ENCODE assay signal across 19 cellular contexts in the genomic region with DNA sequence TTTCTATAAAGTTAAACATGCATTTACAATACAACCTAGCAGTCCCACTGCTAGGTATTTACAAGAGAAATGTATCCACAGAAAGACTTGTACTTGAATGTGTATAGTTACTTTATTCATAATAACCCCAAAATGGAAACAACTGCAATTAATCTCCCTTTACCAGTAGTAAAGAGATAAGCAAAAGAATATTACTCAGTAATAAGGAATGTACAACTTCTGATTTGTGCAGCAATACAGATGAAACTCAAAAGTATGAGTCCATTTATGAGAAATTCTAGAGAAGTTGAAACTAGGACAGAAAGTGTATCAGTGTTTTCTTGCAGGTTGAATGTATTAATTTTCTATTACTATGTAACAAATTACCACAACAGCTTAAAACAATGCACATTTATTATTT. TPM values are rescaled to one million over a fixed set of nuclear protein-coding genes. Genes with fewer than 3 reads are reported as not detected.
DNase-seq lines count a peak whose midpoint lies in the region; ATAC-seq and TF ChIP-seq lines count a peak whose summit lies in the region.
"Had no signal": no experiment of that assay in that cellular context is flagged by ENCODE, and none has a peak within 500 bp of the region (broad histone marks: within the 10 kb centered on the region; RNA-seq: fewer than 3 reads in every experiment).

No MANE protein-coding gene starts in this region.

- H4K20me1 ChIP-seq in Karpas-422 (ENCODE audit: insufficient read depth, low read depth, low read length) = no peaks in the 10 kb centered on the region

- CTCF ChIA-PET in A673 (lab: Charles Lee) = no interaction called here

- H3K9me3 ChIP-seq in Karpas-422 (ENCODE audit: low read length) (no peaks in the 10 kb centered on the region), transverse colon (no peaks in the 10 kb centered on the region), A673 (ENCODE audit: low read depth, low read length, poor library complexity, severe bottlenecking) (no peaks in the 10 kb centered on the region)
- H3K9me3 ChIP-seq: Caco-2, ovary, Peyer's patch, upper lobe of right lung had no signal

- no peaks in the 10 kb centered on the region for H3K9me2 ChIP-seq in Karpas-422 (replicated peaks; ENCODE audit: insufficient read depth, low read length)

- no peak for TF ChIP-seq EP300 in transverse colon (IDR thresholded peaks at IDR 0.05; ENCODE audit: low read depth)

- ATAC-seq in HG03442 (IDR thresholded peaks at IDR 0.05; ENCODE audit: unreplicated experiment) = no peak
- ATAC-seq: left lobe of liver; stimulated activated memory B cell treated with anti-CD40 and anti-IgM and Interleukin-4, amounts not matched to agents 10 μg/mL and 1 μg/mL and 100 μg/mL, for 72 hours; upper lobe of right lung had no signal

- TF ChIP-seq CTCF in astrocyte of the spinal cord (IDR thresholded peaks at IDR 0.05; ENCODE audit: low read depth, low read length) (no peak), transverse colon (IDR thresholded peaks at IDR 0.05) (no peak), A673 (conservative IDR thresholded peaks at IDR 0.05; ENCODE audit: low read depth, low read length) (no peak)

- H3K4me3 ChIP-seq in Karpas-422 (ENCODE audit: low read length) (no peak overlapping the region), astrocyte of the spinal cord (ENCODE audit: low read depth, low read length) (no peak overlapping the region), transverse colon (no peak overlapping the region), A673 (ENCODE audit: low read depth, low read length, poor library complexity, severe bottlenecking) (no peak overlapping the region)
- H3K4me3 ChIP-seq: ovary, Peyer's patch, upper lobe of right lung had no signal

- in situ Hi-C loops in astrocyte of the spinal cord (cut with HindIII; ENCODE audit: low sequenced_read_pairs) (no loop called here), transverse colon (cut with MboI; ENCODE audit: low pct_ligation_motif_present in 1 of 4, low pct_unique_long_range_greater_than_20kb in 1 of 4, low sequenced_read_pairs in 3 of 4) (loop anchor here in 2 of 4 donors (25.0 kb wide), 1 partner anchor 190 kb away; no protein-coding TSS in a partner anchor)

- no peak overlapping the region for H3K4me2 ChIP-seq in Karpas-422 (ENCODE audit: low read depth, low read length, poor library complexity, severe bottlenecking)

- BruUV-seq in A673 (replicated peaks; lab: Mats Ljungman, UMichigan) = no TSS peak

- H3K4me1 ChIP-seq in Karpas-422 (ENCODE audit: low read length) (no peaks in the 10 kb centered on the region), transverse colon (peaks cover 0 to 7% (median 1%) of the 10 kb centered on the region in 4 donors), A673 (ENCODE audit: insufficient read depth, low read length, poor library complexity, severe bottlenecking) (no peaks in the 10 kb centered on the region)
- H3K4me1 ChIP-seq: Caco-2, Peyer's patch had no signal

- H2AFZ ChIP-seq in Karpas-422 (ENCODE audit: low read length) = no peak overlapping the region

- intact Hi-C loops in transverse colon (cut with DNase I; ENCODE audit: low total_unique reads) (no loop called here), A673 (cut with micrococcal nuclease; ENCODE audit: unreplicated experiment) (no loop called here)

- H3K79me2 ChIP-seq in Karpas-422 (ENCODE audit: low read length) = no peaks in the 10 kb centered on the region

- no peak for TF ChIP-seq POLR2A in transverse colon (IDR thresholded peaks at IDR 0.05)

- no peak overlapping the region for H3K9ac ChIP-seq in Karpas-422 (ENCODE audit: low read length)

- H3K36me3 ChIP-seq in Karpas-422 (ENCODE audit: insufficient read depth, low read length) (no peaks in the 10 kb centered on the region), transverse colon (no peaks in the 10 kb centered on the region), A673 (ENCODE audit: insufficient read depth, low read length, poor library complexity, severe bottlenecking) (no peaks in the 10 kb centered on the region)
- H3K36me3 ChIP-seq: ovary had no signal

- no peak overlapping the region for H3K27ac ChIP-seq in Karpas-422 (ENCODE audit: low read length)
- no peak overlapping the region for H3K27ac ChIP-seq in transverse colon
- no peak overlapping the region for H3K27ac ChIP-seq in A673 (ENCODE audit: low read depth, low read length, poor library complexity, severe bottlenecking)
- H3K27ac ChIP-seq: C4-2B, ovary, Peyer's patch, upper lobe of right lung had no signal

- DNase-seq in ELR (ENCODE audit: low read depth) (peak; percentile 32), Karpas-422 (peak; percentile 15), astrocyte of the spinal cord (ENCODE audit: low read depth, low spot score) (peak; percentile 21), iris pigment epithelial cell (ENCODE audit: low read depth) (peak; percentile 54), transverse colon (no peak), A673 (ENCODE audit: low spot score) (no peak)
- DNase-seq: activated CD8-positive, alpha-beta memory T cell treated with anti-CD3 and anti-CD28 coated beads for 24 hours; Caco-2; NCI-H2107; NCI-H774; ovary; Peyer's patch; SHP77; substantia nigra; upper lobe of right lung had no signal

- POLR2A ChIA-PET in A673 (lab: Charles Lee; ENCODE audit: low non-redundant PET) = no interaction called here

- H3K27me3 ChIP-seq in Karpas-422 (ENCODE audit: low read length) (no peaks in the 10 kb centered on the region), transverse colon (no peaks in the 10 kb centered on the region), A673 (replicated peaks; ENCODE audit: insufficient read depth, low read depth, low read length, poor library complexity) (no peaks in the 10 kb centered on the region)
- H3K27me3 ChIP-seq: ovary, Peyer's patch, upper lobe of right lung had no signal

RNA-seq across cellular contexts. Expression of a gene that starts 15.2 kb away (rescaled TPM):
- total RNA-seq in Karpas-422 (2014; rRNA removed; shearing (Covaris generic); ENCODE audit: low replicate concordance) = 1.2 and 1.4 TPM in 2 replicates
- total RNA-seq in transverse colon (100 to 1,000 TPM in 2 of 4 donors, 10 to 100 TPM in 2; 71.4 to 165 (median 98.5) TPM), A673 (2021) (10.5 and 12.2 TPM in 2 replicates)

Comparison
In these comparisons a context has a peak if more than half of its experiments do, and no peak if none do; other contexts are left out.
1. DNase-seq: peak in ELR (single experiment), Karpas-422 (single experiment), astrocyte of the spinal cord (single experiment) and iris pigment epithelial cell (single experiment); none in transverse colon (single experiment) and A673 (single experiment).